Comparison of ENCODE assay signal across 15 cellular contexts in genomic region chr19:33388817-33389573, GRCh38. TPM values are rescaled to one million over a fixed set of nuclear protein-coding genes. Genes with fewer than 3 reads are reported as not detected.
DNase-seq lines count a peak whose midpoint lies in the region; ATAC-seq and TF ChIP-seq lines count a peak whose summit lies in the region.
"Had no signal": no experiment of that assay in that cellular context is flagged by ENCODE, and none has a peak within 500 bp of the region (broad histone marks: within the 10 kb centered on the region; RNA-seq: fewer than 3 reads in every experiment).

No MANE protein-coding gene starts in this region.

- TF ChIP-seq POLR2A in sigmoid colon (IDR thresholded peaks at IDR 0.05), result no peak

- peak overlapping the region in 6 of 7 donors; percentile 36 to 85 (median 54) for H3K27ac Mint-ChIP-seq in CD14-positive monocyte
- H3K27ac Mint-ChIP-seq in brain, result peak overlapping the region in 4 of 5 experiments; percentile 77 to 87 (median 82)
- H3K27ac Mint-ChIP-seq: activated naive CD8-positive, alpha-beta T cell had no signal

- H3K36me3 Mint-ChIP-seq in CD14-positive monocyte (peaks cover 21 to 28% of the 10 kb centered on the region in 2 donors), brain (peaks cover 18% of the 10 kb centered on the region)
- H3K36me3 Mint-ChIP-seq: activated naive CD8-positive, alpha-beta T cell had no signal

- TF ChIP-seq EP300 in sigmoid colon (IDR thresholded peaks at IDR 0.05), result no peak

- peak; percentile 2 to 12 for ATAC-seq in right cardiac atrium
- ATAC-seq in GM18868 (IDR thresholded peaks at IDR 0.05; ENCODE audit: unreplicated experiment), result no peak
- ATAC-seq in HG02852 (IDR thresholded peaks at IDR 0.05; ENCODE audit: unreplicated experiment), result no peak
- ATAC-seq: K562 had no signal

- no peaks in the 10 kb centered on the region for H3K9me3 Mint-ChIP-seq in CD14-positive monocyte
- no peaks in the 10 kb centered on the region for H3K9me3 Mint-ChIP-seq in brain
- H3K9me3 Mint-ChIP-seq: neural crest cell had no signal

- 57% methylated on average over 30 of the region's 30 CpGs for WGBS in right cardiac atrium
- 85 to 92% methylated on average over 30 of the region's 30 CpGs for WGBS in sigmoid colon, 2 donors

- H3K4me3 Mint-ChIP-seq in CD14-positive monocyte (no peak overlapping the region), brain (no peak overlapping the region)
- H3K4me3 Mint-ChIP-seq: activated naive CD8-positive, alpha-beta T cell; neural crest cell had no signal

- H3K4me1 Mint-ChIP-seq in CD14-positive monocyte (peaks cover 58% of the 10 kb centered on the region), brain (peaks cover 39% of the 10 kb centered on the region)

- no peaks in the 10 kb centered on the region for H3K9me3 ChIP-seq in right cardiac atrium (ENCODE audit: control insufficient read depth, low read length)
- H3K9me3 ChIP-seq in sigmoid colon, result no peaks in the 10 kb centered on the region

- no peaks in the 10 kb centered on the region for H3K27me3 Mint-ChIP-seq in CD14-positive monocyte (ENCODE audit: low read depth in 3 of 3)
- H3K27me3 Mint-ChIP-seq in brain, result no peaks in the 10 kb centered on the region
- H3K27me3 Mint-ChIP-seq: activated naive CD8-positive, alpha-beta T cell had no signal

- H3K27me3 ChIP-seq in right cardiac atrium (ENCODE audit: control insufficient read depth, insufficient read depth) (no peaks in the 10 kb centered on the region), sigmoid colon (no peaks in the 10 kb centered on the region)

- peaks cover 0 to 24% (median 2%) of the 10 kb centered on the region in 4 donors for H3K36me3 ChIP-seq in sigmoid colon

- H3K4me1 ChIP-seq in right cardiac atrium (ENCODE audit: control insufficient read depth, insufficient read depth, low read length) (peaks cover 24% of the 10 kb centered on the region), sigmoid colon (peaks cover 5 to 63% (median 58%) of the 10 kb centered on the region in 4 donors)

- intact Hi-C loops in CD14-positive monocyte (cut with micrococcal nuclease) (no loop called here), right cardiac atrium (cut with DNase I) (no loop called here), sigmoid colon (cut with DNase I) (no loop called here)

- H3K4me3 ChIP-seq in right cardiac atrium (ENCODE audit: low read length), result no peak overlapping the region
- H3K4me3 ChIP-seq in sigmoid colon, result no peak overlapping the region
- H3K4me3 ChIP-seq: K562 had no signal

- no peak for DNase-seq in CD14-positive monocyte (ENCODE audit: low spot score)
- peak in 2 of 3 donors; percentile 76 to 83 for DNase-seq in right cardiac atrium
- DNase-seq in sigmoid colon, result peak; percentile 71
- DNase-seq in NCI-H69 (lab: John Stamatoyannopoulos, UW), result no peak
- DNase-seq in activated naive CD4-positive, alpha-beta T cell (lab: John Stamatoyannopoulos, UW), result no peak
- DNase-seq: activated CD8-positive, alpha-beta memory T cell treated with anti-CD3 and anti-CD28 coated beads for 24 hours; NCI-H1417 treated with DMSO at 0.1 percent for 48 hours; NCI-H524 treated with DMSO at 0.1 percent for 48 hours; T1000 had no signal

- TF ChIP-seq CTCF in CD14-positive monocyte (IDR thresholded peaks at IDR 0.05) (no peak), brain (conservative IDR thresholded peaks at IDR 0.05) (no peak), sigmoid colon (IDR thresholded peaks at IDR 0.05) (no peak)

- H3K27ac ChIP-seq in right cardiac atrium (ENCODE audit: low read length) (peak overlapping the region; percentile 85), sigmoid colon (peak overlapping the region; percentile 67 to 86 (median 81))

RNA-seq across cellular contexts. Expression of gene CEBPG, which starts 15.5 kb away (rescaled TPM):
- polyA plus RNA-seq in CD14-positive monocyte, result 10 to 100 TPM; 16.8 to 17.8 TPM
- 139 TPM for polyA plus RNA-seq in brain (ENCODE audit: insufficient read depth, low read depth, low replicate concordance)
- total RNA-seq in right cardiac atrium, result 10 to 100 TPM; 13.1 to 18.3 (median 15.7) TPM
- 12.7 TPM for polyA plus RNA-seq in right cardiac atrium
- 10 to 100 TPM; 18.6 to 27.8 (median 23.0) TPM for total RNA-seq in sigmoid colon
- 10 to 100 TPM; 44.2 to 84.6 (median 64.9) TPM for polyA plus RNA-seq in sigmoid colon

Comparison
In these comparisons a context has a peak if more than half of its experiments do, and no peak if none do; other contexts are left out.
1. DNase-seq: peak in right cardiac atrium (2 of 3) and sigmoid colon (single experiment); none in CD14-positive monocyte (single experiment), NCI-H69 (single experiment) and activated naive CD4-positive, alpha-beta T cell (0 of 4).
2. ATAC-seq: peak in right cardiac atrium (2 of 2); none in GM18868 (single experiment) and HG02852 (single experiment).